8 cellular contexts compared by ENCODE assay signal in genomic region chr14:103715052-103716000, GRCh38. TPM values are rescaled to one million over a fixed set of nuclear protein-coding genes. Genes with fewer than 3 reads are reported as not detected.
DNase-seq lines count a peak whose midpoint lies in the region; ATAC-seq and TF ChIP-seq lines count a peak whose summit lies in the region.

Gene XRCC3, minus strand, starts transcription at chr14:103715451. Its CDS starts 4,364 bp downstream, at chr14:103711087.
Gene ZFYVE21, plus strand, starts transcription at chr14:103715810. Its CDS starts 32 bp downstream, at chr14:103715842.

- peak; percentile 98 to 99 for DNase-seq in AML-193 (lab: John Stamatoyannopoulos, UW)
- peak; percentile 98 for DNase-seq in NCI-H510A treated with DMSO at 0.1 percent for 48 hours (lab: John Stamatoyannopoulos, UW)
- peak; percentile 99 for DNase-seq in activated CD4-positive, alpha-beta T cell treated with anti-CD3 and anti-CD28 coated beads for 24 hours (ENCODE audit: low read depth in 2 of 2)
- DNase-seq in choroid plexus epithelial cell (ENCODE audit: low read depth): peak; percentile 100
- peak; percentile 92 for DNase-seq in kidney epithelial cell (ENCODE audit: low read depth)
- DNase-seq in stimulated activated CD4-positive, alpha-beta T cell treated with anti-CD3 and anti-CD28 coated beads, Interleukin-15, amount 100 ng/mL, for 48 hours (ENCODE audit: low read depth in 2 of 2): peak; percentile 99 to 100

- peak; percentile 94 for ATAC-seq in HG03439 (IDR thresholded peaks at IDR 0.05; ENCODE audit: unreplicated experiment)

- no peaks in the 10 kb centered on the region for H3K36me3 ChIP-seq in kidney epithelial cell (ENCODE audit: control insufficient read depth, insufficient read depth, low read length)

- TF ChIP-seq CTCF in choroid plexus epithelial cell (conservative IDR thresholded peaks at IDR 0.05; ENCODE audit: low read depth, low read length): no peak
- no peak for TF ChIP-seq CTCF in kidney epithelial cell (IDR thresholded peaks at IDR 0.05; ENCODE audit: insufficient read depth, low read length, poor library complexity, severe bottlenecking)

- H3K27me3 ChIP-seq in kidney epithelial cell (ENCODE audit: control insufficient read depth, insufficient read depth, low read length): no peaks in the 10 kb centered on the region

- peak; percentile 91 for TF ChIP-seq POLR2A in GM19193 (IDR thresholded peaks at IDR 0.05; ENCODE audit: extremely low read depth, insufficient read depth, insufficient read length)

- H3K4me3 ChIP-seq in choroid plexus epithelial cell (ENCODE audit: low read depth, low read length) (peak within 1 kb of the TSS; percentile 84), kidney epithelial cell (ENCODE audit: low read depth, low read length) (peak within 1 kb of the TSS; percentile 84)

RNA-seq across cellular contexts. Expression of gene XRCC3, which starts in this region (rescaled TPM):
- 10.4 and 12.3 TPM in 2 replicates for total RNA-seq in kidney epithelial cell

RNA-seq across cellular contexts. Expression of gene ZFYVE21, which starts in this region (rescaled TPM):
- total RNA-seq in kidney epithelial cell: 52.9 and 53.9 TPM in 2 replicates

Comparison
In these comparisons a context has a peak if more than half of its experiments do, and no peak if none do; other contexts are left out.
1. Peak in every context shown above with its lines: DNase-seq, ATAC-seq and H3K4me3 ChIP-seq.